ENCODE assay signal across 17 cellular contexts in genomic region chr1:8682573-8682972, GRCh38.
DNase-seq lines count a peak whose midpoint lies in the region; FAIRE-seq and TF ChIP-seq lines count a peak whose summit lies in the region.
"Had no signal": no experiment of that assay in that cellular context is flagged by ENCODE, and none has a peak within 500 bp of the region (broad histone marks: within the 10 kb centered on the region; RNA-seq: fewer than 3 reads in every experiment).

No MANE protein-coding gene starts in this region.

- H3K36me3 Mint-ChIP-seq in MCF 10A (ENCODE audit: insufficient read depth, unreplicated experiment): no peaks in the 10 kb centered on the region
- H3K36me3 Mint-ChIP-seq in chondrocyte (ENCODE audit: low read depth): no peaks in the 10 kb centered on the region
- H3K36me3 Mint-ChIP-seq in CD14-positive monocyte: peaks cover 0 to 4% of the 10 kb centered on the region in 2 donors

- no peak overlapping the region for H3K9ac ChIP-seq in endothelial cell of umbilical vein (replicated peaks; ENCODE audit: extremely low read depth, insufficient read depth, low read length)

- no peak for FAIRE-seq in endothelial cell of umbilical vein (lab: Jason Lieb, UNC)

- TF ChIP-seq CTCF in MCF 10A (IDR thresholded peaks at IDR 0.05; ENCODE audit: unreplicated experiment): no peak
- no peak for TF ChIP-seq CTCF in breast epithelium (IDR thresholded peaks at IDR 0.05)
- no peak for TF ChIP-seq CTCF in PC-9 (conservative IDR thresholded peaks at IDR 0.05)
- TF ChIP-seq CTCF in endothelial cell of umbilical vein (IDR thresholded peaks at IDR 0.05; ENCODE audit: extremely low read depth in 1 of 2, insufficient read depth in 1 of 2, low read depth in 1 of 2, low read length in 2 of 2): no peak
- no peak for TF ChIP-seq CTCF in GM20000 (IDR thresholded peaks at IDR 0.05; ENCODE audit: extremely low read depth, missing control alignments)
- no peak for TF ChIP-seq CTCF in chondrocyte (IDR thresholded peaks at IDR 0.05)
- TF ChIP-seq CTCF in CD14-positive monocyte (IDR thresholded peaks at IDR 0.05): no peak

- peaks cover 11% of the 10 kb centered on the region for H4K20me1 ChIP-seq in PC-9 (ENCODE audit: insufficient read depth)
- peaks cover 8% of the 10 kb centered on the region for H4K20me1 ChIP-seq in endothelial cell of umbilical vein (replicated peaks; ENCODE audit: control insufficient read depth, extremely low read depth, insufficient read depth, low read length)

- TF ChIP-seq POLR2A in breast epithelium (IDR thresholded peaks at IDR 0.05): no peak
- TF ChIP-seq POLR2A in endothelial cell of umbilical vein (IDR thresholded peaks at IDR 0.05; ENCODE audit: low read depth, low read length): no peak

- H3K4me3 Mint-ChIP-seq in MCF 10A (ENCODE audit: unreplicated experiment) (no peak overlapping the region), chondrocyte (ENCODE audit: unreplicated experiment) (no peak overlapping the region), CD14-positive monocyte (no peak overlapping the region)

- H3K9me2 ChIP-seq in PC-9 (ENCODE audit: insufficient read depth): no peaks in the 10 kb centered on the region

- peaks cover 2% of the 10 kb centered on the region for H3K9me1 ChIP-seq in endothelial cell of umbilical vein (replicated peaks; ENCODE audit: control insufficient read depth, extremely low read depth, insufficient read depth, low read length)

- peaks cover 19% of the 10 kb centered on the region for H3K4me1 Mint-ChIP-seq in MCF 10A (ENCODE audit: insufficient read depth, unreplicated experiment)
- H3K4me1 Mint-ChIP-seq in chondrocyte (ENCODE audit: low read depth): peaks cover 20% of the 10 kb centered on the region
- H3K4me1 Mint-ChIP-seq in CD14-positive monocyte: peaks cover 14% of the 10 kb centered on the region

- no peak overlapping the region for H3K27ac Mint-ChIP-seq in MCF 10A (ENCODE audit: low read depth, unreplicated experiment)
- H3K27ac Mint-ChIP-seq in chondrocyte (ENCODE audit: unreplicated experiment): no peak overlapping the region
- no peak overlapping the region for H3K27ac Mint-ChIP-seq in CD14-positive monocyte

- dilution Hi-C loops in endothelial cell of umbilical vein (cut with MboI; ENCODE audit: extremely low pct_ligation_motif_present, low sequenced_read_pairs): no loop called here

- H3K9me3 ChIP-seq in breast epithelium (no peaks in the 10 kb centered on the region), PC-9 (ENCODE audit: insufficient read depth, low read depth) (no peaks in the 10 kb centered on the region), endothelial cell of umbilical vein (replicated peaks; ENCODE audit: control insufficient read depth, insufficient read depth, low read length) (no peaks in the 10 kb centered on the region)
- H3K9me3 ChIP-seq: Caco-2 had no signal

- DNase-seq in MCF 10A (ENCODE audit: unreplicated experiment) (peak; percentile 34), breast epithelium (ENCODE audit: low spot score in 2 of 2) (no peak), PC-9 (peak in 1 of 2 experiments; percentile 67), endothelial cell of umbilical vein (ENCODE audit: low read depth, low spot score) (no peak), renal cortical epithelial cell (ENCODE audit: low read depth) (peak; percentile 60), GM20000 (ENCODE audit: low spot score) (no peak), chondrocyte (ENCODE audit: low spot score) (no peak), CD14-positive monocyte (ENCODE audit: low spot score) (no peak)
- DNase-seq: ACHN, AML-193, Caco-2, DMS153, HCEC 1CT, MV-4-11, NCI-H187 treated with DMSO at 0.1 percent for 48 hours had no signal

- H3K27me3 ChIP-seq in breast epithelium: no peaks in the 10 kb centered on the region
- no peaks in the 10 kb centered on the region for H3K27me3 ChIP-seq in PC-9 (ENCODE audit: insufficient read depth, low read depth)
- no peaks in the 10 kb centered on the region for H3K27me3 ChIP-seq in endothelial cell of umbilical vein (ENCODE audit: control insufficient read depth in 2 of 2, insufficient read depth in 2 of 2, low read length in 2 of 2)

- H3K79me2 ChIP-seq in PC-9 (ENCODE audit: low read depth) (peaks cover 92% of the 10 kb centered on the region), endothelial cell of umbilical vein (ENCODE audit: control insufficient read depth, insufficient read depth, low read length) (peaks cover 85% of the 10 kb centered on the region)

- intact Hi-C loops in MCF 10A (cut with micrococcal nuclease): no loop called here
- intact Hi-C loops in breast epithelium (cut with DNase I; ENCODE audit: low total_unique reads): no loop called here
- intact Hi-C loops in PC-9 (cut with micrococcal nuclease; ENCODE audit: unreplicated experiment): no loop called here
- intact Hi-C loops in endothelial cell of umbilical vein (cut with micrococcal nuclease): no loop called here
- intact Hi-C loops in CD14-positive monocyte (cut with micrococcal nuclease): no loop called here

- H3K4me1 ChIP-seq in breast epithelium: peaks cover 0 to 8% of the 10 kb centered on the region in 2 donors
- peaks cover 23% of the 10 kb centered on the region for H3K4me1 ChIP-seq in PC-9 (replicated peaks; ENCODE audit: insufficient read depth)
- peaks cover 32% of the 10 kb centered on the region for H3K4me1 ChIP-seq in endothelial cell of umbilical vein (ENCODE audit: control insufficient read depth, extremely low read depth, insufficient read depth, low read length)

- CTCF ChIA-PET in MCF 10A (lab: Yijun Ruan, JAX) (no interaction called here), PC-9 (lab: Charles Lee) (interaction anchor here (0.6 kb wide), 1 partner anchor 112 kb away, joined by 5 read pairs; no protein-coding TSS in a partner anchor), endothelial cell of umbilical vein (lab: Charles Lee) (no interaction called here)

- POLR2A ChIA-PET in MCF 10A (lab: Yijun Ruan, JAX): interaction anchor here (8.8 kb wide), 1 partner anchor 19 kb away, joined by 179 read pairs; no protein-coding TSS in a partner anchor
- POLR2A ChIA-PET in PC-9 (lab: Charles Lee; ENCODE audit: unreplicated experiment): no interaction called here
- POLR2A ChIA-PET in endothelial cell of umbilical vein (lab: Charles Lee): no interaction called here

- H3K36me3 ChIP-seq in breast epithelium (no peaks in the 10 kb centered on the region), PC-9 (ENCODE audit: low read depth) (no peaks in the 10 kb centered on the region), endothelial cell of umbilical vein (ENCODE audit: control insufficient read depth in 2 of 2, extremely low read depth in 1 of 2, insufficient read depth in 2 of 2, low read length in 2 of 2) (no peaks in the 10 kb centered on the region)

- H3K4me2 ChIP-seq in PC-9: 0 out of 2 replicates have a peak overlapping the region, but pooled peaks have one; percentile 1
- H3K4me2 ChIP-seq in endothelial cell of umbilical vein (ENCODE audit: insufficient read depth, low read length): no peak overlapping the region

- H3K9me3 Mint-ChIP-seq in MCF 10A (ENCODE audit: unreplicated experiment): no peaks in the 10 kb centered on the region
- H3K9me3 Mint-ChIP-seq in chondrocyte (ENCODE audit: low read depth): peaks cover under 1% of the 10 kb centered on the region
- no peaks in the 10 kb centered on the region for H3K9me3 Mint-ChIP-seq in CD14-positive monocyte

- H3K27ac ChIP-seq in breast epithelium: no peak overlapping the region
- H3K27ac ChIP-seq in PC-9: no peak overlapping the region
- no peak overlapping the region for H3K27ac ChIP-seq in endothelial cell of umbilical vein (ENCODE audit: insufficient read depth, low read depth, low read length)
- H3K27ac ChIP-seq: HL-60, SK-N-MC had no signal

- no peak overlapping the region for H3K4me3 ChIP-seq in breast epithelium
- H3K4me3 ChIP-seq in PC-9: no peak overlapping the region
- H3K4me3 ChIP-seq in endothelial cell of umbilical vein (replicated peaks in 1 of 3; ENCODE audit: insufficient read depth in 1 of 3, low read depth in 1 of 3, low read length in 3 of 3): no peak overlapping the region
- H3K4me3 ChIP-seq: SK-N-MC had no signal

- H2AFZ ChIP-seq in PC-9 (no peak overlapping the region), endothelial cell of umbilical vein (ENCODE audit: low read depth, low read length) (no peak overlapping the region)

- no TSS peak for BruUV-seq in MCF 10A (replicated peaks; lab: Mats Ljungman, UMichigan)
- no TSS peak for BruUV-seq in PC-9 (replicated peaks; lab: Mats Ljungman, UMichigan)
- BruUV-seq in endothelial cell of umbilical vein (replicated peaks; lab: Mats Ljungman, UMichigan): no TSS peak

- H3K27me3 Mint-ChIP-seq in MCF 10A (ENCODE audit: insufficient read depth, unreplicated experiment): no peaks in the 10 kb centered on the region
- no peaks in the 10 kb centered on the region for H3K27me3 Mint-ChIP-seq in chondrocyte (ENCODE audit: low read depth)
- peaks cover 0 to 1% (median 0%) of the 10 kb centered on the region in 3 donors for H3K27me3 Mint-ChIP-seq in CD14-positive monocyte (ENCODE audit: low read depth in 3 of 3)

- no peaks in the 10 kb centered on the region for H3F3A ChIP-seq in PC-9 (ENCODE audit: insufficient read depth, low read depth)

TF ChIP-seq in endothelial cell of umbilical vein, 7 proteins besides CTCF, POLR2A, EP300 and RAD21:
- no peak for TF ChIP-seq MAX (IDR thresholded peaks at IDR 0.05; ENCODE audit: insufficient read depth, insufficient read length)
- no peak for TF ChIP-seq EZH2 (IDR thresholded peaks at IDR 0.05; ENCODE audit: borderline replicate concordance, low read depth, low read length, severe bottlenecking)
- TF ChIP-seq FOS (IDR thresholded peaks at IDR 0.05; ENCODE audit: borderline replicate concordance, insufficient read depth, low read length): no peak
- TF ChIP-seq POLR2AphosphoS5 (IDR thresholded peaks at IDR 0.05; ENCODE audit: insufficient read depth, low read depth, low read length): no peak
- peak; percentile 10 for TF ChIP-seq JUN (IDR thresholded peaks at IDR 0.05; ENCODE audit: borderline replicate concordance, insufficient read depth, insufficient read length, low read depth)

Comparison
In these comparisons a context has a peak if more than half of its experiments do, and no peak if none do; other contexts are left out.
1. DNase-seq: peak in MCF 10A (single experiment) and renal cortical epithelial cell (single experiment); none in breast epithelium (0 of 2), endothelial cell of umbilical vein (single experiment), GM20000 (single experiment), chondrocyte (single experiment) and CD14-positive monocyte (single experiment).